ENCODE assay signal across 9 cellular contexts in the genomic region with DNA sequence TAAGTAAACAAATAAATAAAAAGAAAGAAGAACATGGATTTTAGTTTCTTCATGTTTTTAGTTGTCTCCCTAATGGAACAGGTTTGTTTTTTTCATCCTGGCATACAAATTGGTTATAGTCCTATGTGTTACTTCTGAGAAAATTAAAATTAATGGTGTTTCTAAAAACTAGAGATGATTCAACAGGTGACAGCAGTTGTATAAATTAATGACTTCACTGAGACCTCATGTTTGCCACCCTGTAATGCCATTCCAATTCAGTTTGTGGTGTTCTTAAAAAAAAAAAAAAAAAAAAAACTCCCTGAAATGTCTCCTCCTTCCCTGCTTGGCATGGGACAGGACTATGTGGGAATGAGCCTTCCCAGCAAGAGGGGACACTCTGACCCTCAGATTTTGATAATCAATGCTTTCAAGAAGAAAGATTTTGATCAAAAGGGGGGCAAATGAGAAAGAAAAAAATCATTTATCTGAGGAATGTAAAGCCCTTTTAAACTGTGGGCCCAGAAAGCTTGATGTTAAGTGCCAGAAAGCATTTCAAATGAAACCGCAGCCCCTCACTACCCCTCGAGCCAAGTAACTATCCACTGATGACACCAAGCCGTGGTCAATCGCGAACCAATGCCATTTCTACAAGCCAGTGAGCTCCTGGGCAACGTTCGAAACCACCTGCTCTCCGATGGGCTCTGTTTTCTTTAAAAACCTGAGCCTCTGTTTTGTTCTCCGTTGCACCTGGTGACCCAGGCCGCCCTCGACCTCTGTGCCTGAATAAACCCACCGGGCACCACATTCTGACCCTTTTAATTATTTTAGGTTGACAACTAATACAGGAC. TPM values are rescaled to one million over a fixed set of nuclear protein-coding genes. Genes with fewer than 3 reads are reported as not detected.
DNase-seq lines count a peak whose midpoint lies in the region; ATAC-seq and TF ChIP-seq lines count a peak whose summit lies in the region.
"Had no signal": no experiment of that assay in that cellular context is flagged by ENCODE, and none has a peak within 500 bp of the region (broad histone marks: within the 10 kb centered on the region; RNA-seq: fewer than 3 reads in every experiment).

No MANE protein-coding gene starts in this region.

- no peaks in the 10 kb centered on the region for H3K9me3 Mint-ChIP-seq in natural killer cell

- H3K4me3 Mint-ChIP-seq in natural killer cell = peak overlapping the region; percentile 83

- intact Hi-C loops in colonic mucosa (cut with DNase I) (no loop called here), natural killer cell (cut with micrococcal nuclease) (loop anchor here (5.0 kb wide), 1 partner anchor 40 kb away; no protein-coding TSS in a partner anchor)

- no peaks in the 10 kb centered on the region for H3K36me3 ChIP-seq in MG63
- H3K36me3 ChIP-seq in colonic mucosa = no peaks in the 10 kb centered on the region

- ATAC-seq in natural killer cell (no peak), GM18519 (IDR thresholded peaks at IDR 0.05; ENCODE audit: low FRiP score, unreplicated experiment) (no peak)

- TF ChIP-seq CTCF in C4-2B (conservative IDR thresholded peaks at IDR 0.05) (no peak), colonic mucosa (IDR thresholded peaks at IDR 0.05) (no peak), natural killer cell (IDR thresholded peaks at IDR 0.05) (no peak)

- H3K4me1 Mint-ChIP-seq in natural killer cell = peaks cover 0 to 5% of the 10 kb centered on the region in 2 donors

- H3K27me3 Mint-ChIP-seq in natural killer cell (ENCODE audit: low read depth in 2 of 2) = no peaks in the 10 kb centered on the region

- peak overlapping the region; percentile 81 for H3K27ac ChIP-seq in C4-2B
- peak overlapping the region; percentile 85 for H3K27ac ChIP-seq in colonic mucosa

- no peaks in the 10 kb centered on the region for H3K4me1 ChIP-seq in colonic mucosa

- H3K27me3 ChIP-seq in MG63 (no peaks in the 10 kb centered on the region), colonic mucosa (no peaks in the 10 kb centered on the region)

- H3K4me3 ChIP-seq in MG63 (peak overlapping the region; percentile 78), colonic mucosa (peak overlapping the region; percentile 98)

- H3K9me3 ChIP-seq in MG63 (no peaks in the 10 kb centered on the region), colonic mucosa (no peaks in the 10 kb centered on the region)

- H3K27ac Mint-ChIP-seq in natural killer cell = peak overlapping the region in 1 of 2 donors; percentile 67

- DNase-seq in MG63 (no peak), colonic mucosa (no peak), natural killer cell (no peak), germinal center (ENCODE audit: low spot score) (no peak), Ammon's horn (ENCODE audit: low spot score) (no peak)
- no peak for DNase-seq in activated CD4-positive, alpha-beta T cell treated with anti-CD3 and anti-CD28 coated beads, Interleukin-2, amount 50 U/mL, for 48 hours
- DNase-seq: amniotic stem cell had no signal

- peak overlapping the region; percentile 90 to 94 for H3K9ac ChIP-seq in colonic mucosa (ENCODE audit: low read depth in 2 of 2, low read length in 2 of 2)

- H3K36me3 Mint-ChIP-seq in natural killer cell = no peaks in the 10 kb centered on the region

RNA-seq across cellular contexts. Expression of a gene that starts 0.9 kb away (rescaled TPM):
- 1.2 TPM in 2 replicates for total RNA-seq in MG63 (2014; rRNA removed; shearing (Covaris generic); ENCODE audit: low replicate concordance)
- 10 to 100 TPM; 34.9 to 36.4 TPM for total RNA-seq in colonic mucosa
- total RNA-seq in natural killer cell = 10 to 100 TPM; 28.0 to 35.3 (median 29.6) TPM

RNA-seq across cellular contexts. Expression of a gene that starts 1.1 kb away (rescaled TPM):
- total RNA-seq in MG63 (2014; rRNA removed; shearing (Covaris generic); ENCODE audit: low replicate concordance) = not detected in 2 replicates
- 10 to 100 TPM; 27.5 to 29.3 TPM for total RNA-seq in colonic mucosa
- total RNA-seq in natural killer cell = 1 to 10 TPM; 4.7 to 10.0 (median 7.7) TPM

RNA-seq across cellular contexts. Expression of a gene that starts 19.1 kb away (rescaled TPM):
- not detected in 2 replicates for total RNA-seq in MG63 (2014; rRNA removed; shearing (Covaris generic); ENCODE audit: low replicate concordance)
- total RNA-seq in colonic mucosa (10 to 100 TPM; 48.3 to 72.0 TPM), natural killer cell (not detected)

RNA-seq across cellular contexts. Expression of a gene that starts 37.1 kb away (rescaled TPM):
- 21.7 and 29.1 TPM in 2 replicates for total RNA-seq in MG63 (2014; rRNA removed; shearing (Covaris generic); ENCODE audit: low replicate concordance)
- total RNA-seq in colonic mucosa (10 to 100 TPM; 33.7 to 47.8 TPM), natural killer cell (100 to 1,000 TPM in 1 of 3 donors, 10 to 100 TPM in 2; 78.1 to 111 (median 87.8) TPM)

Comparison
In these comparisons a context has a peak if more than half of its experiments do, and no peak if none do; other contexts are left out.
1. RNA of a gene that starts 0.9 kb away (total RNA-seq): 34.9 to 36.4 TPM in colonic mucosa and 28.0 to 35.3 TPM in natural killer cell; 1.2 TPM in MG63; every median in the first group is over 10 times any median in the second.
2. RNA of a gene that starts 19.1 kb away (total RNA-seq): 48.3 to 72.0 TPM in colonic mucosa; not detected in MG63 and not detected in natural killer cell; every median in the first group is over 10 times any median in the second.